Comparison of ENCODE assay signal across 8 cellular contexts in the genomic region with DNA sequence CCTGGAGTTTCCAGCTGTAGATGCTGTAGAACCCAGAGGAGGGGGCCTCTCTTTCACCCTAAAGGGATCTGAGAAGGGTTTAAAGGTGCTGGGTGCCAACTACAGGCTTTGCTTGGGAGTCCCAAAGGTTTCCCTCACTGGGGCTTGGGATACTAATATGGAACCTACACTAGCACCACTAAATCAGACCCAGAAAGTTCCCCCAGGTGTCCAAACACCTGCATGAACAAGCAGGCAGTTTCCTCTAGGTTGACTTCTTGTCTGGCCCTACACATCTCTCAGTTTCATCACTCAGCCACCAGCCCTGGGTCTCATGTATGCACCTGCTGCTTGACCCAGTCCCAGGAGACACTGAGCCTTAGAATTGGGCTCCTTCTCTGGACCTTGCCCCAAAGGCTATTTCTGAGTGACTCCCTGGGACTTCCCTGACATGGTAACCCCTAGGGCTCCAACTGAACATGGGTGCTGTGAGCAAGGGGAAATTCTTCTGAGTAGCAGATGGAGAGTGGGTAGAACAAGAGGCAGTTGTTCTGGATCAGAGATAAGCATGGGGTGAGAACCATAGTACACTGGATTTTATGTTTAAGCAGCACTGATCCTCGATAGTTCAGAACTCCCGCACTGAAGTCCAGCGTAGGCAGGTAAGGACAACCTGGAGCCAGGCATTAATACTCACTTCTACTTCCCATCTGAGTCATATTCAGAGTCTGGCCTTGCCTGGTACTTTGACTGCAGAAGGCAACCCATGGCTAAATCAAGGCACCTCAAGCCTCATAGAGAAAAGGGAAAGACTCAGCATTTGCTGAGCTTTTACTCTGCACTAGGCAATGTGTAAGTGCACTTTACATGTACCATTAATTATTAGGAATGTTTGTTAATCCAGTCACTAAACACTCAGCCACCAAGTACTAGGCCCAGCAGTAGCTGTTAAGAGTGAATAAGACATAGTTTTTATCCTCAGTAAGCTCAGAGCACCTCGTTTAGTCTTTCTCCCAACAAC. TPM values are rescaled to one million over a fixed set of nuclear protein-coding genes. Genes with fewer than 3 reads are reported as not detected.
A peak's percentile ranks its signal among the peaks of the same experiment; 100 is the strongest.
DNase-seq lines count a peak whose midpoint lies in the region; ATAC-seq lines count a peak whose summit lies in the region.

No MANE protein-coding gene starts in this region.

- no peaks in the 10 kb centered on the region for H3K27me3 Mint-ChIP-seq in activated CD4-positive, alpha-beta memory T cell treated with anti-CD3 and anti-CD28 coated beads, Interleukin-2, amount 10 ng/mL, durations not matched to agents 7 days and 5 days
- no peaks in the 10 kb centered on the region for H3K27me3 Mint-ChIP-seq in naive thymus-derived CD8-positive, alpha-beta T cell

- H3K4me1 Mint-ChIP-seq in activated CD4-positive, alpha-beta memory T cell treated with anti-CD3 and anti-CD28 coated beads, Interleukin-2, amount 10 ng/mL, durations not matched to agents 7 days and 5 days, result peaks cover 66% of the 10 kb centered on the region
- peaks cover 18 to 60% (median 55%) of the 10 kb centered on the region in 4 donors for H3K4me1 Mint-ChIP-seq in naive thymus-derived CD8-positive, alpha-beta T cell

- POLR2A ChIA-PET in activated CD4-positive, alpha-beta memory T cell treated with anti-CD3 and anti-CD28 coated beads, Interleukin-2, amount 10 ng/mL, durations not matched to agents 7 days and 5 days (lab: Charles Lee), result interaction anchor here (0.8 to 3.7 kb wide), 6 partner anchors 10 to 44 kb away, joined by 3 to 17 read pairs (median 5); a partner anchor contains a TSS
- POLR2A ChIA-PET in naive thymus-derived CD8-positive, alpha-beta T cell (lab: Charles Lee), result interaction anchor here (0.7 to 1.1 kb wide), 2 partner anchors 11 to 13 kb away, joined by 3 read pairs; no protein-coding TSS in a partner anchor

- peak; percentile 90 for ATAC-seq in GM19023 (IDR thresholded peaks at IDR 0.05; ENCODE audit: unreplicated experiment)
- ATAC-seq in HG02852 (IDR thresholded peaks at IDR 0.05; ENCODE audit: unreplicated experiment), result peak; percentile 83
- no peak for ATAC-seq in naive thymus-derived CD8-positive, alpha-beta T cell

- no peak overlapping the region for H3K4me3 Mint-ChIP-seq in activated CD4-positive, alpha-beta memory T cell treated with anti-CD3 and anti-CD28 coated beads, Interleukin-2, amount 10 ng/mL, durations not matched to agents 7 days and 5 days
- peak overlapping the region in 1 of 10 donors; percentile 33 for H3K4me3 Mint-ChIP-seq in naive thymus-derived CD8-positive, alpha-beta T cell

- H3K36me3 Mint-ChIP-seq in activated CD4-positive, alpha-beta memory T cell treated with anti-CD3 and anti-CD28 coated beads, Interleukin-2, amount 10 ng/mL, durations not matched to agents 7 days and 5 days (ENCODE audit: low read depth), result peaks cover 69% of the 10 kb centered on the region
- H3K36me3 Mint-ChIP-seq in naive thymus-derived CD8-positive, alpha-beta T cell, result peaks cover 4 to 49% (median 23%) of the 10 kb centered on the region in 3 donors

- CTCF ChIA-PET in activated CD4-positive, alpha-beta memory T cell treated with anti-CD3 and anti-CD28 coated beads, Interleukin-2, amount 10 ng/mL, durations not matched to agents 7 days and 5 days (lab: Charles Lee), result interaction anchor here (0.6 to 3.9 kb wide), 7 partner anchors 10 to 143 kb away, joined by 3 to 17 read pairs (median 4); no protein-coding TSS in a partner anchor

- peak overlapping the region; percentile 60 for H3K27ac Mint-ChIP-seq in activated CD4-positive, alpha-beta memory T cell treated with anti-CD3 and anti-CD28 coated beads, Interleukin-2, amount 10 ng/mL, durations not matched to agents 7 days and 5 days
- H3K27ac Mint-ChIP-seq in naive thymus-derived CD8-positive, alpha-beta T cell, result peak overlapping the region in 9 of 10 donors; percentile 24 to 83 (median 37)

- no peaks in the 10 kb centered on the region for H3K9me3 Mint-ChIP-seq in activated CD4-positive, alpha-beta memory T cell treated with anti-CD3 and anti-CD28 coated beads, Interleukin-2, amount 10 ng/mL, durations not matched to agents 7 days and 5 days
- H3K9me3 Mint-ChIP-seq in naive thymus-derived CD8-positive, alpha-beta T cell, result no peaks in the 10 kb centered on the region

- DNase-seq in activated CD4-positive, alpha-beta memory T cell treated with anti-CD3 and anti-CD28 coated beads, Interleukin-2, amount 10 ng/mL, durations not matched to agents 7 days and 5 days, result no peak
- no peak for DNase-seq in naive thymus-derived CD8-positive, alpha-beta T cell
- DNase-seq in NCI-H446 treated with DMSO at 0.1 percent for 48 hours (lab: John Stamatoyannopoulos, UW) (no peak), glomerular visceral epithelial cell (ENCODE audit: extremely low spot score) (no peak), inferior parietal cortex (ENCODE audit: extremely low spot score) (no peak), DMS 273 (lab: John Stamatoyannopoulos, UW; ENCODE audit: unreplicated experiment) (no peak)

RNA-seq across cellular contexts. Expression of a gene that starts 16.8 kb away (rescaled TPM):
- total RNA-seq in activated CD4-positive, alpha-beta memory T cell treated with anti-CD3 and anti-CD28 coated beads, Interleukin-2, amount 10 ng/mL, durations not matched to agents 7 days and 5 days, result 10 to 100 TPM; 67.7 to 72.5 TPM
- total RNA-seq in naive thymus-derived CD8-positive, alpha-beta T cell, result 10 to 100 TPM; 14.8 to 17.7 TPM
- polyA plus RNA-seq in naive thymus-derived CD8-positive, alpha-beta T cell, result 10 to 100 TPM in 1 of 3 donors, 1 to 10 TPM in 2; 8.0 to 15.4 (median 8.2) TPM

RNA-seq across cellular contexts. Expression of a gene that starts 33.2 kb away (rescaled TPM):
- 100 to 1,000 TPM; 137 to 138 TPM for total RNA-seq in activated CD4-positive, alpha-beta memory T cell treated with anti-CD3 and anti-CD28 coated beads, Interleukin-2, amount 10 ng/mL, durations not matched to agents 7 days and 5 days
- under 1 TPM; 0.16 to 0.22 TPM for total RNA-seq in naive thymus-derived CD8-positive, alpha-beta T cell
- under 1 TPM in 2 of 3 donors, not detected in 1; 0.30 to 0.50 TPM for polyA plus RNA-seq in naive thymus-derived CD8-positive, alpha-beta T cell

Comparison
In these comparisons a context has a peak if more than half of its experiments do, and no peak if none do; other contexts are left out.
1. ATAC-seq: peak in GM19023 (single experiment) and HG02852 (single experiment); none in naive thymus-derived CD8-positive, alpha-beta T cell (0 of 2).
2. RNA of a gene that starts 33.2 kb away (total RNA-seq): 137 to 138 TPM in activated CD4-positive, alpha-beta memory T cell treated with anti-CD3 and anti-CD28 coated beads, Interleukin-2, amount 10 ng/mL, durations not matched to agents 7 days and 5 days; 0.16 to 0.22 TPM in naive thymus-derived CD8-positive, alpha-beta T cell; every median in the first group is over 100 times any median in the second.